ENCODE assay signal across 26 cellular contexts in genomic region chr1:115377411-115377810, GRCh38. TPM values are rescaled to one million over a fixed set of nuclear protein-coding genes. Genes with fewer than 3 reads are reported as not detected.
DNase-seq lines count a peak whose midpoint lies in the region; ATAC-seq and TF ChIP-seq lines count a peak whose summit lies in the region.
"Had no signal": no experiment of that assay in that cellular context is flagged by ENCODE, and none has a peak within 500 bp of the region (broad histone marks: within the 10 kb centered on the region; RNA-seq: fewer than 3 reads in every experiment).

No MANE protein-coding gene starts in this region.

- POLR2A ChIA-PET in BJ (lab: Charles Lee), result no interaction called here

- H3K36me3 ChIP-seq in BJ (ENCODE audit: control insufficient read depth, insufficient read depth, low read length), result no peaks in the 10 kb centered on the region
- H3K36me3 ChIP-seq: tibial artery had no signal

- H3K4me3 Mint-ChIP-seq in HFFc6, result peak overlapping the region; percentile 38; the same call in 1 of the 2 replicates
- H3K4me3 Mint-ChIP-seq in chondrocyte (ENCODE audit: unreplicated experiment), result peak overlapping the region; percentile 20
- H3K4me3 Mint-ChIP-seq: activated CD4-positive, alpha-beta memory T cell treated with anti-CD3 and anti-CD28 coated beads, Interleukin-2, amount 10 ng/mL, durations not matched to agents 7 days and 5 days; CD8-positive, alpha-beta T cell; memory B cell; naive B cell; stimulated activated naive CD8-positive, alpha-beta T cell treated with anti-CD3 and anti-CD28 coated beads, Interleukin-15, Interleukin-2, amounts not matched to agents 100 ng/mL and 50 ng/mL, for 24 hours had no signal

- no peak for ATAC-seq in GM18498 (IDR thresholded peaks at IDR 0.05; ENCODE audit: unreplicated experiment)
- ATAC-seq: CD8-positive, alpha-beta T cell; left cardiac atrium had no signal

- H3K9me3 Mint-ChIP-seq in HFFc6 (no peaks in the 10 kb centered on the region), chondrocyte (ENCODE audit: low read depth) (no peaks in the 10 kb centered on the region)
- H3K9me3 Mint-ChIP-seq: activated CD4-positive, alpha-beta memory T cell treated with anti-CD3 and anti-CD28 coated beads, Interleukin-2, amount 10 ng/mL, durations not matched to agents 7 days and 5 days; CD8-positive, alpha-beta T cell; stimulated activated naive CD8-positive, alpha-beta T cell treated with anti-CD3 and anti-CD28 coated beads, Interleukin-15, Interleukin-2, amounts not matched to agents 100 ng/mL and 50 ng/mL, for 24 hours had no signal

- H3K27ac Mint-ChIP-seq in HFFc6, result peak overlapping the region; percentile 27
- peak overlapping the region; percentile 62 for H3K27ac Mint-ChIP-seq in chondrocyte (ENCODE audit: unreplicated experiment)
- H3K27ac Mint-ChIP-seq: activated CD4-positive, alpha-beta memory T cell treated with anti-CD3 and anti-CD28 coated beads, Interleukin-2, amount 10 ng/mL, durations not matched to agents 7 days and 5 days; CD8-positive, alpha-beta T cell; memory B cell; naive B cell; stimulated activated naive CD8-positive, alpha-beta T cell treated with anti-CD3 and anti-CD28 coated beads, Interleukin-15, Interleukin-2, amounts not matched to agents 100 ng/mL and 50 ng/mL, for 24 hours had no signal

- TF ChIP-seq CTCF in BJ (IDR thresholded peaks at IDR 0.05; ENCODE audit: insufficient read depth, low read depth, low read length) (no peak), HFFc6 (IDR thresholded peaks at IDR 0.05) (no peak), chondrocyte (IDR thresholded peaks at IDR 0.05) (no peak)

- CTCF ChIA-PET in BJ (lab: Yijun Ruan, JAX), result interaction anchor here (1.2 kb wide), 1 partner anchor 239 kb away, joined by 3 read pairs; no protein-coding TSS in a partner anchor

- H3K27me3 Mint-ChIP-seq in HFFc6 (ENCODE audit: insufficient read depth), result no peaks in the 10 kb centered on the region
- no peaks in the 10 kb centered on the region for H3K27me3 Mint-ChIP-seq in chondrocyte (ENCODE audit: low read depth)
- H3K27me3 Mint-ChIP-seq: memory B cell, naive B cell had no signal

- DNase-seq in BJ (ENCODE audit: low read depth) (peak; percentile 41), HFFc6 (no peak), chondrocyte (ENCODE audit: low spot score) (no peak), iris pigment epithelial cell (ENCODE audit: low read depth) (peak; percentile 61), cerebellar cortex (ENCODE audit: low spot score) (no peak), amygdala (lab: John Stamatoyannopoulos, UW) (no peak), NCI-H82 treated with DMSO at 0.1 percent for 48 hours (lab: John Stamatoyannopoulos, UW; ENCODE audit: unreplicated experiment) (no peak)
- DNase-seq: activated CD4-positive, alpha-beta memory T cell treated with anti-CD3 and anti-CD28 coated beads, Interleukin-2, amount 10 ng/mL, durations not matched to agents 7 days and 5 days; activated CD4-positive, CD25-positive, alpha-beta regulatory T cell; activated gamma-delta T cell; activated T-cell treated with anti-CD3 and anti-CD28 coated beads for 4 hours; CD8-positive, alpha-beta T cell; GOT3; Kasumi-1; left cardiac atrium; naive B cell; NCI-H1417 treated with DMSO at 0.1 percent for 48 hours; NCI-H510A treated with DMSO at 0.1 percent for 48 hours; nucleus accumbens; retina; stimulated activated CD4-positive, alpha-beta T cell treated with anti-CD3 and anti-CD28 coated beads, Interleukin-12 subunit alpha, Interleukin-12 subunit beta, amount 100 ng/mL, for 4 hours; T-helper 9 cell; tibial artery had no signal

- no peaks in the 10 kb centered on the region for H3K27me3 ChIP-seq in BJ (ENCODE audit: control insufficient read depth, insufficient read depth, low read length)
- H3K27me3 ChIP-seq: tibial artery had no signal

- H3K4me1 Mint-ChIP-seq in HFFc6 (ENCODE audit: low read depth) (no peaks in the 10 kb centered on the region), chondrocyte (ENCODE audit: low read depth) (peaks cover 8% of the 10 kb centered on the region)
- H3K4me1 Mint-ChIP-seq: activated CD4-positive, alpha-beta memory T cell treated with anti-CD3 and anti-CD28 coated beads, Interleukin-2, amount 10 ng/mL, durations not matched to agents 7 days and 5 days; memory B cell; naive B cell had no signal

- H3K36me3 Mint-ChIP-seq in HFFc6 (ENCODE audit: low read depth), result no peaks in the 10 kb centered on the region
- H3K36me3 Mint-ChIP-seq in chondrocyte (ENCODE audit: low read depth), result no peaks in the 10 kb centered on the region
- H3K36me3 Mint-ChIP-seq: CD8-positive, alpha-beta T cell; memory B cell; naive B cell had no signal

- no peak overlapping the region for H3K4me3 ChIP-seq in BJ (ENCODE audit: low read depth, low read length)
- H3K4me3 ChIP-seq: tibial artery had no signal

RNA-seq across cellular contexts. Expression of gene NGF, which starts 39.4 kb away (rescaled TPM):
- 42.4 and 49.6 TPM in 2 replicates for polyA plus RNA-seq in BJ (2011; rRNA removed)
- polyA minus RNA-seq in BJ (2011; rRNA and poly(A)+ RNA removed), result 21.2 and 25.0 TPM in 2 replicates
- total RNA-seq in HFFc6 (2021; fragmentation: NEBNext Ultra II Directional; extraction: Animal tissue kit (Norgen Biotek cat#: 25700)), result 10 to 100 TPM; 44.4 to 53.8 (median 51.0) TPM
- total RNA-seq in chondrocyte, result 33.9 to 41.7 TPM (median 41.4 TPM) in 3 replicates
- total RNA-seq: activated CD4-positive, alpha-beta memory T cell treated with anti-CD3 and anti-CD28 coated beads, Interleukin-2, amount 10 ng/mL, durations not matched to agents 7 days and 5 days; CD8-positive, alpha-beta T cell had no signal

Comparison
In these comparisons a context has a peak if more than half of its experiments do, and no peak if none do; other contexts are left out.
1. DNase-seq: peak in BJ (single experiment) and iris pigment epithelial cell (single experiment); none in HFFc6 (single experiment), chondrocyte (single experiment), cerebellar cortex (single experiment), amygdala (0 of 56) and NCI-H82 treated with DMSO at 0.1 percent for 48 hours (single experiment).